In the genomic region with DNA sequence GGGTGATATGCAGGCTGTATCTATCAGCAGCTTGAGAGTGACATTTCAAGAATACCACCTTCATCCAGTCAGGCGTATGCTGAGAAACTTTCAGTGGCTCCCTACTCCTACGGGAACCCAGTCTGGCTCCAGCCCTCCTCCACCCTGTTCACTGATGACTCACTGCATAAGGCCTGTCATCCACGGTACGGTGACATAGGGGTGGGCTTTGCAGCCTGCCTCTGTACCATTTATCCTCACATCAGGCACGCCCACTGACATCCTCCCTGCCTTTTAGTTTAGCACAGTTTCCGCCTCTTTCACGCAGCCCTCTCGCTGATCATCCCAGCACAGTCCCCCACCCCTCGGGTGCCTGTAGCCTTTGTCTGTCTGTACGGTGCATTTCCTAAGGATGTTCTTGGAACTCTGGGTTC, we compare ENCODE assay signal across 10 cellular contexts. TPM values are rescaled to one million over a fixed set of nuclear protein-coding genes. Genes with fewer than 3 reads are reported as not detected.
DNase-seq lines count a peak whose midpoint lies in the region; ATAC-seq and TF ChIP-seq lines count a peak whose summit lies in the region.
"Had no signal": no experiment of that assay in that cellular context is flagged by ENCODE, and none has a peak within 500 bp of the region (broad histone marks: within the 10 kb centered on the region; RNA-seq: fewer than 3 reads in every experiment).

No MANE protein-coding gene starts in this region.

- peaks cover 29% of the 10 kb centered on the region for H3K4me1 ChIP-seq in BE2C

- H3K27ac Mint-ChIP-seq in brain = peak overlapping the region; percentile 31 to 95 (median 83)

- H3K36me3 ChIP-seq in BE2C = peaks cover 8% of the 10 kb centered on the region

- no peaks in the 10 kb centered on the region for H3K27me3 ChIP-seq in BE2C
- H3K27me3 ChIP-seq: BLaER1 treated with 17β-estradiol and CSF1 and Interleukin-3, amounts not matched to agents 10 nM and 100 nM had no signal

- H3K4me3 Mint-ChIP-seq in brain = peak overlapping the region in 3 of 5 experiments; percentile 14 to 54 (median 36)

- ATAC-seq in GM18861 (IDR thresholded peaks at IDR 0.05; ENCODE audit: unreplicated experiment) (no peak), GM18858 (IDR thresholded peaks at IDR 0.05; ENCODE audit: unreplicated experiment) (no peak)

- peaks cover 6% of the 10 kb centered on the region for H3K27me3 Mint-ChIP-seq in brain

- DNase-seq in BE2C (peak; percentile 88), posterior cingulate gyrus (peak in 8 of 10 donors; percentile 28 to 92 (median 56)), NOMO-1 treated with dmso at 0.1 percent for 144 hours (lab: John Stamatoyannopoulos, UW; ENCODE audit: unreplicated experiment) (no peak), NCI-H345 treated with DMSO at 0.1 percent for 48 hours (lab: John Stamatoyannopoulos, UW; ENCODE audit: unreplicated experiment) (no peak)
- peak; percentile 45 for DNase-seq in activated CD4-positive, alpha-beta T cell treated with anti-CD3 and anti-CD28 coated beads for 1 hour
- DNase-seq: NCI-H774 had no signal

- no peak overlapping the region for H3K4me3 ChIP-seq in BE2C (ENCODE audit: low read depth, low read length)
- H3K4me3 ChIP-seq: BLaER1 treated with 17β-estradiol and CSF1 and Interleukin-3, amounts not matched to agents 10 nM and 100 nM had no signal

- peaks cover 0 to 2% (median 0%) of the 10 kb centered on the region in 5 experiments for H3K9me3 Mint-ChIP-seq in brain

- intact Hi-C loops in posterior cingulate gyrus (cut with DNase I) = no loop called here

- TF ChIP-seq CTCF in BE2C (IDR thresholded peaks at IDR 0.05; ENCODE audit: low read depth, low read length) (no peak), brain (conservative IDR thresholded peaks at IDR 0.05) (no peak)

- H3K36me3 Mint-ChIP-seq in brain = peaks cover 31% of the 10 kb centered on the region

- peaks cover 74% of the 10 kb centered on the region for H3K4me1 Mint-ChIP-seq in brain

- peaks cover 3% of the 10 kb centered on the region; the same call in 1 of the 2 replicates for H3K9me3 ChIP-seq in BE2C

RNA-seq across cellular contexts. Expression of a gene that starts 11.7 kb away (rescaled TPM):
- polyA plus RNA-seq in BE2C (2012; ENCODE audit: insufficient read depth, insufficient read length, low read depth) = 32.3 TPM
- 21.3 TPM for polyA plus RNA-seq in brain (ENCODE audit: insufficient read depth, low read depth, low replicate concordance)

Comparison
In these comparisons a context has a peak if more than half of its experiments do, and no peak if none do; other contexts are left out.
1. DNase-seq: peak in BE2C (single experiment), activated CD4-positive, alpha-beta T cell treated with anti-CD3 and anti-CD28 coated beads for 1 hour (single experiment) and posterior cingulate gyrus (8 of 10); none in NOMO-1 treated with dmso at 0.1 percent for 144 hours (single experiment) and NCI-H345 treated with DMSO at 0.1 percent for 48 hours (single experiment).